8 cellular contexts compared by ENCODE assay signal in genomic region chr14:105529506-105530445, GRCh38. TPM values are rescaled to one million over a fixed set of nuclear protein-coding genes. Genes with fewer than 3 reads are reported as not detected.
A peak's percentile ranks its signal among the peaks of the same experiment; 100 is the strongest.
DNase-seq lines count a peak whose midpoint lies in the region; ATAC-seq and TF ChIP-seq lines count a peak whose summit lies in the region.

No MANE protein-coding gene starts in this region.

- POLR2A ChIA-PET in HEK293T (lab: Yijun Ruan, JAX): no interaction called here

- H3K9me3 ChIP-seq in BE2C: 0 out of 2 replicates have a peak, but pooled peaks cover 2% of the 10 kb centered on the region

- H3K27ac Mint-ChIP-seq in activated CD4-positive, alpha-beta T cell treated with anti-CD3 and anti-CD28 coated beads, Interleukin-2, amount 10 ng/mL, durations not matched to agents 24 days and 14 days: peak overlapping the region; percentile 89
- no peak overlapping the region for H3K27ac Mint-ChIP-seq in central memory CD8-positive, alpha-beta T cell (ENCODE audit: low read depth)

- CTCF ChIA-PET in HEK293T (lab: Yijun Ruan, JAX): interaction anchor here (1.8 kb wide), 1 partner anchor 40 kb away, joined by 7 read pairs; no protein-coding TSS in a partner anchor

- peak overlapping the region; percentile 82 for H3K4me3 Mint-ChIP-seq in activated CD4-positive, alpha-beta T cell treated with anti-CD3 and anti-CD28 coated beads, Interleukin-2, amount 10 ng/mL, durations not matched to agents 24 days and 14 days
- H3K4me3 Mint-ChIP-seq in central memory CD8-positive, alpha-beta T cell: peak overlapping the region; percentile 58

- ATAC-seq in central memory CD8-positive, alpha-beta T cell (replicated peaks; ENCODE audit: extremely low read depth, poor library complexity, severe bottlenecking): no peak
- ATAC-seq in HG02973 (IDR thresholded peaks at IDR 0.05; ENCODE audit: unreplicated experiment): no peak

- H3K4me1 Mint-ChIP-seq in activated CD4-positive, alpha-beta T cell treated with anti-CD3 and anti-CD28 coated beads, Interleukin-2, amount 10 ng/mL, durations not matched to agents 24 days and 14 days: peaks cover 12% of the 10 kb centered on the region
- H3K4me1 Mint-ChIP-seq in central memory CD8-positive, alpha-beta T cell: peaks cover 10% of the 10 kb centered on the region

- H3K36me3 ChIP-seq in BE2C: no peaks in the 10 kb centered on the region; the same call in 1 of the 2 replicates

- peak overlapping the region in 6 of 7 experiments; percentile 40 to 56 (median 52) for H3K4me3 ChIP-seq in skin epidermis
- H3K4me3 ChIP-seq in BE2C (ENCODE audit: low read depth, low read length): no peak overlapping the region

- no peaks in the 10 kb centered on the region for H3K27me3 ChIP-seq in BE2C

- no peaks in the 10 kb centered on the region for H3K4me1 ChIP-seq in BE2C

- intact Hi-C loops in activated CD4-positive, alpha-beta T cell treated with anti-CD3 and anti-CD28 coated beads, Interleukin-2, amount 10 ng/mL, durations not matched to agents 24 days and 14 days (cut with micrococcal nuclease): loop anchor here (1.0 to 10.0 kb wide), 3 partner anchors 9 to 159 kb away; partner anchors contain the start of gene CRIP2

- H3K27me3 Mint-ChIP-seq in activated CD4-positive, alpha-beta T cell treated with anti-CD3 and anti-CD28 coated beads, Interleukin-2, amount 10 ng/mL, durations not matched to agents 24 days and 14 days: peaks cover 13% of the 10 kb centered on the region
- peaks cover 54% of the 10 kb centered on the region for H3K27me3 Mint-ChIP-seq in central memory CD8-positive, alpha-beta T cell

- TF ChIP-seq CTCF in BE2C (IDR thresholded peaks at IDR 0.05; ENCODE audit: low read depth, low read length): no peak

- peaks cover 5% of the 10 kb centered on the region for H3K36me3 Mint-ChIP-seq in activated CD4-positive, alpha-beta T cell treated with anti-CD3 and anti-CD28 coated beads, Interleukin-2, amount 10 ng/mL, durations not matched to agents 24 days and 14 days (ENCODE audit: low read depth)
- peaks cover 5% of the 10 kb centered on the region for H3K36me3 Mint-ChIP-seq in central memory CD8-positive, alpha-beta T cell (ENCODE audit: insufficient read depth)

- H3K9me3 Mint-ChIP-seq in activated CD4-positive, alpha-beta T cell treated with anti-CD3 and anti-CD28 coated beads, Interleukin-2, amount 10 ng/mL, durations not matched to agents 24 days and 14 days: no peaks in the 10 kb centered on the region
- no peaks in the 10 kb centered on the region for H3K9me3 Mint-ChIP-seq in central memory CD8-positive, alpha-beta T cell

- H3K27ac ChIP-seq in skin epidermis: peak overlapping the region in 1 of 21 experiments; percentile 24

- peak; percentile 41 for DNase-seq in D341Med (ENCODE audit: low spot score)
- peak; percentile 78 for DNase-seq in activated CD4-positive, alpha-beta T cell treated with anti-CD3 and anti-CD28 coated beads, Interleukin-2, amount 10 ng/mL, durations not matched to agents 24 days and 14 days
- no peak for DNase-seq in central memory CD8-positive, alpha-beta T cell (ENCODE audit: low spot score in 2 of 2)
- no peak for DNase-seq in NCI-H2029 (lab: John Stamatoyannopoulos, UW)
- DNase-seq in BE2C: no peak
- no peak for DNase-seq in HEK293T (ENCODE audit: extremely low spot score)

TF ChIP-seq in HEK293T, 16 proteins besides CTCF, POLR2A, EP300 and RAD21:
- TF ChIP-seq FOXK2 (IDR thresholded peaks at IDR 0.05) (no peak), LEF1 (IDR thresholded peaks at IDR 0.05; ENCODE audit: borderline replicate concordance) (no peak), ELF4 (IDR thresholded peaks at IDR 0.05) (no peak), FOXA1 (IDR thresholded peaks at IDR 0.05) (no peak), TARDBP (IDR thresholded peaks at IDR 0.05) (no peak), ZNF384 (IDR thresholded peaks at IDR 0.05) (no peak)

RNA-seq across cellular contexts. Expression of gene TMEM121, which starts 3.4 kb away (rescaled TPM):
- 9.1 and 10.3 TPM in 2 replicates for total RNA-seq in activated CD4-positive, alpha-beta T cell treated with anti-CD3 and anti-CD28 coated beads, Interleukin-2, amount 10 ng/mL, durations not matched to agents 24 days and 14 days
- polyA plus RNA-seq in BE2C (2012; ENCODE audit: insufficient read depth, insufficient read length, low read depth): 11.3 TPM

RNA-seq across cellular contexts. Expression of gene TEDC1, which starts 38.7 kb away (rescaled TPM):
- 41.4 and 43.3 TPM in 2 replicates for total RNA-seq in activated CD4-positive, alpha-beta T cell treated with anti-CD3 and anti-CD28 coated beads, Interleukin-2, amount 10 ng/mL, durations not matched to agents 24 days and 14 days
- polyA plus RNA-seq in BE2C (2012; ENCODE audit: insufficient read depth, insufficient read length, low read depth): 40.9 TPM

RNA-seq across cellular contexts. Expression of gene CRIP1, which starts 43.1 kb away (rescaled TPM):
- total RNA-seq in activated CD4-positive, alpha-beta T cell treated with anti-CD3 and anti-CD28 coated beads, Interleukin-2, amount 10 ng/mL, durations not matched to agents 24 days and 14 days: 99.3 and 110 TPM in 2 replicates
- 451 TPM for polyA plus RNA-seq in BE2C (2012; ENCODE audit: insufficient read depth, insufficient read length, low read depth)

RNA-seq across cellular contexts. Expression of gene CRIP2, which starts 55.2 kb away (rescaled TPM):
- total RNA-seq in activated CD4-positive, alpha-beta T cell treated with anti-CD3 and anti-CD28 coated beads, Interleukin-2, amount 10 ng/mL, durations not matched to agents 24 days and 14 days: 0.37 and 0.43 TPM in 2 replicates
- 2,068 TPM for polyA plus RNA-seq in BE2C (2012; ENCODE audit: insufficient read depth, insufficient read length, low read depth)

Comparison
In these comparisons a context has a peak if more than half of its experiments do, and no peak if none do; other contexts are left out.
1. DNase-seq: peak in D341Med (single experiment) and activated CD4-positive, alpha-beta T cell treated with anti-CD3 and anti-CD28 coated beads, Interleukin-2, amount 10 ng/mL, durations not matched to agents 24 days and 14 days (single experiment); none in central memory CD8-positive, alpha-beta T cell (0 of 2), NCI-H2029 (single experiment), BE2C (single experiment) and HEK293T (single experiment).